ENCODE assay signal across 11 cellular contexts in genomic region chr7:150335101-150335773, GRCh38. TPM values are rescaled to one million over a fixed set of nuclear protein-coding genes. Genes with fewer than 3 reads are reported as not detected.
DNase-seq lines count a peak whose midpoint lies in the region; ATAC-seq and TF ChIP-seq lines count a peak whose summit lies in the region.
"Had no signal": no experiment of that assay in that cellular context is flagged by ENCODE, and none has a peak within 500 bp of the region (broad histone marks: within the 10 kb centered on the region; RNA-seq: fewer than 3 reads in every experiment).

No MANE protein-coding gene starts in this region.

- no peak overlapping the region for H3K4me3 Mint-ChIP-seq in neural progenitor cell
- H3K4me3 Mint-ChIP-seq: T-helper 1 cell treated with Interleukin-12 subunit alpha and Interleukin-12 subunit beta and Interleukin-4 antibody, amounts not matched to agents 30 μg/mL and 1 μg/mL, for 36 hours had no signal

- H2AFZ ChIP-seq in neural progenitor cell (replicated peaks), result no peak overlapping the region

- no peaks in the 10 kb centered on the region for H3K79me2 ChIP-seq in neural progenitor cell (ENCODE audit: low read depth)

- no peak overlapping the region for H3K4me2 ChIP-seq in neural progenitor cell

- peaks cover 17% of the 10 kb centered on the region for H3K27me3 ChIP-seq in neural progenitor cell

- H3F3A ChIP-seq in neural progenitor cell (ENCODE audit: low read depth), result no peaks in the 10 kb centered on the region

- peaks cover 4% of the 10 kb centered on the region for H4K20me1 ChIP-seq in neural progenitor cell (ENCODE audit: low read depth)

- DNase-seq in AG10803 (ENCODE audit: low read depth) (peak; percentile 86), M059J (ENCODE audit: low read depth) (peak; percentile 77), fibroblast of mammary gland (ENCODE audit: low read depth) (peak; percentile 66), neural progenitor cell (ENCODE audit: low spot score) (no peak), posterior cingulate gyrus (no peak), LoVo (ENCODE audit: low spot score) (no peak), NCI-H1048 (lab: John Stamatoyannopoulos, UW) (no peak)
- DNase-seq: NCI-H1436 treated with DMSO at 0.1 percent for 48 hours had no signal

- H3K36me3 ChIP-seq in neural progenitor cell, result no peaks in the 10 kb centered on the region

- no peak overlapping the region for H3K27ac ChIP-seq in neural progenitor cell
- H3K27ac ChIP-seq: C4-2B had no signal

- H3K9me3 ChIP-seq in neural progenitor cell (ENCODE audit: low read depth), result no peaks in the 10 kb centered on the region

- peaks cover 26% of the 10 kb centered on the region for H3K4me1 Mint-ChIP-seq in neural progenitor cell

- TF ChIP-seq CTCF in AG10803 (conservative IDR thresholded peaks at IDR 0.05; ENCODE audit: low read length) (no peak), fibroblast of mammary gland (conservative IDR thresholded peaks at IDR 0.05; ENCODE audit: control insufficient read depth, insufficient read depth, low read depth, low read length) (no peak), neural progenitor cell (IDR thresholded peaks at IDR 0.05) (no peak)

- no peak for ATAC-seq in GM19463 (IDR thresholded peaks at IDR 0.05; ENCODE audit: unreplicated experiment)

- no peaks in the 10 kb centered on the region for H3K9me3 Mint-ChIP-seq in neural progenitor cell
- H3K9me3 Mint-ChIP-seq: T-helper 1 cell treated with Interleukin-12 subunit alpha and Interleukin-12 subunit beta and Interleukin-4 antibody, amounts not matched to agents 30 μg/mL and 1 μg/mL, for 36 hours had no signal

- no peaks in the 10 kb centered on the region for H3K36me3 Mint-ChIP-seq in neural progenitor cell

- intact Hi-C loops in posterior cingulate gyrus (cut with DNase I), result no loop called here

- H3K27ac Mint-ChIP-seq in neural progenitor cell, result peak overlapping the region; percentile 81
- H3K27ac Mint-ChIP-seq: T-helper 1 cell treated with Interleukin-12 subunit alpha and Interleukin-12 subunit beta and Interleukin-4 antibody, amounts not matched to agents 30 μg/mL and 1 μg/mL, for 36 hours had no signal

- peaks cover 13% of the 10 kb centered on the region for H3K4me1 ChIP-seq in neural progenitor cell

- no peak overlapping the region for H3K4me3 ChIP-seq in AG10803 (ENCODE audit: low read length)
- H3K4me3 ChIP-seq in fibroblast of mammary gland (ENCODE audit: control insufficient read depth, low read depth, low read length), result no peak overlapping the region
- H3K4me3 ChIP-seq in neural progenitor cell, result no peak overlapping the region

- no peak overlapping the region for H3K9ac ChIP-seq in neural progenitor cell

- H3K27me3 Mint-ChIP-seq in neural progenitor cell (ENCODE audit: insufficient read depth, low read depth), result peaks cover 18% of the 10 kb centered on the region

RNA-seq across cellular contexts. Expression of gene RARRES2, which starts 6.2 kb away (rescaled TPM):
- 1.1 and 1.7 TPM in 2 replicates for total RNA-seq in M059J (2014; rRNA removed; shearing (Covaris generic))
- 0.19 and 0.43 TPM in 2 replicates for total RNA-seq in neural progenitor cell (ENCODE audit: low replicate concordance)

RNA-seq across cellular contexts. Expression of gene ACTR3C, which starts 11.9 kb away (rescaled TPM):
- 0.07 TPM in 1 of 2 replicates, not detected in the other for total RNA-seq in M059J (2014; rRNA removed; shearing (Covaris generic))
- total RNA-seq in neural progenitor cell (ENCODE audit: low replicate concordance), result not detected in 2 replicates

RNA-seq across cellular contexts. Expression of gene LRRC61, which starts 12.1 kb away (rescaled TPM):
- total RNA-seq in M059J (2014; rRNA removed; shearing (Covaris generic)), result 0.47 TPM in 1 of 2 replicates, not detected in the other
- 2.0 and 14.3 TPM in 2 replicates for total RNA-seq in neural progenitor cell (ENCODE audit: low replicate concordance)

RNA-seq across cellular contexts. Expression of gene REPIN1, which starts 33.4 kb away (rescaled TPM):
- 103 and 155 TPM in 2 replicates for total RNA-seq in M059J (2014; rRNA removed; shearing (Covaris generic))
- 18.0 and 58.9 TPM in 2 replicates for total RNA-seq in neural progenitor cell (ENCODE audit: low replicate concordance)

RNA-seq across cellular contexts. Expression of gene ZNF775, which starts 43.9 kb away (rescaled TPM):
- total RNA-seq in M059J (2014; rRNA removed; shearing (Covaris generic)), result 2.5 and 5.3 TPM in 2 replicates
- 3.0 and 26.1 TPM in 2 replicates for total RNA-seq in neural progenitor cell (ENCODE audit: low replicate concordance)

Comparison
In these comparisons a context has a peak if more than half of its experiments do, and no peak if none do; other contexts are left out.
1. DNase-seq: peak in AG10803 (single experiment), M059J (single experiment) and fibroblast of mammary gland (single experiment); none in neural progenitor cell (single experiment), posterior cingulate gyrus (0 of 10), LoVo (single experiment) and NCI-H1048 (single experiment).